Comparison of ENCODE assay signal across 18 cellular contexts in genomic region chr3:28856796-28857195, GRCh38.
"Had no signal": no experiment of that assay in that cellular context is flagged by ENCODE, and none has a peak within 500 bp of the region (broad histone marks: within the 10 kb centered on the region; RNA-seq: fewer than 3 reads in every experiment).

No MANE protein-coding gene starts in this region.

- H3K9me3 ChIP-seq: esophagus muscularis mucosa, psoas muscle, testis, tibial nerve had no signal

- H3K27ac ChIP-seq: coronary artery, dorsolateral prefrontal cortex, epithelial cell of prostate, esophagus muscularis mucosa, psoas muscle, testis, tibial nerve had no signal

- H3K4me1 ChIP-seq: psoas muscle, testis, tibial nerve had no signal

- H3K36me3 ChIP-seq: esophagus muscularis mucosa, tibial nerve had no signal

- ATAC-seq: psoas muscle; sciatic nerve; stimulated activated naive B cell treated with anti-CD40 and anti-IgM and Interleukin-4, amounts not matched to agents 10 μg/mL and 1 μg/mL and 100 μg/mL, for 72 hours; stimulated activated naive CD8-positive, alpha-beta T cell treated with anti-CD3 and anti-CD28 coated beads, Interleukin-15, amount 100 ng/mL, for 72 hours had no signal

- H3K4me3 ChIP-seq: coronary artery, dorsolateral prefrontal cortex, esophagus muscularis mucosa, psoas muscle, testis, tibial nerve had no signal

- DNase-seq: dorsolateral prefrontal cortex; effector CD8-positive, alpha-beta T cell; head of caudate nucleus; hippocampal formation; kidney glomerular epithelial cell; mesendoderm; naive B cell; psoas muscle; stimulated activated CD4-positive, alpha-beta T cell treated with anti-CD3 and anti-CD28 coated beads, Interleukin-2, amount 100 ng/mL, for 24 hours; stimulated activated CD4-positive, alpha-beta T cell treated with anti-CD3 and anti-CD28 coated beads, Interleukin-4, amount 100 ng/mL, for 4 hours; stimulated activated naive B cell treated with anti-CD40 and anti-IgM and Interleukin-4, amounts not matched to agents 10 μg/mL and 1 μg/mL and 100 μg/mL, for 72 hours; stimulated activated naive CD8-positive, alpha-beta T cell treated with anti-CD3 and anti-CD28 coated beads, Interleukin-15, amount 100 ng/mL, for 72 hours; testis had no signal

- H3K27me3 ChIP-seq: esophagus muscularis mucosa, testis, tibial nerve had no signal
